Comparison of ENCODE assay signal across 10 cellular contexts in genomic region chr20:35883341-35883777, GRCh38.
A peak's percentile ranks its signal among the peaks of the same experiment; 100 is the strongest.
DNase-seq lines count a peak whose midpoint lies in the region; ATAC-seq, FAIRE-seq and TF ChIP-seq lines count a peak whose summit lies in the region.
"Had no signal": no experiment of that assay in that cellular context is flagged by ENCODE, and none has a peak within 500 bp of the region (broad histone marks: within the 10 kb centered on the region; RNA-seq: fewer than 3 reads in every experiment).

No MANE protein-coding gene starts in this region.

- POLR2A ChIA-PET in A673 (lab: Charles Lee; ENCODE audit: low non-redundant PET) = no interaction called here
- POLR2A ChIA-PET in endothelial cell of umbilical vein (lab: Charles Lee) = interaction anchor here (1.0 to 1.7 kb wide), 4 partner anchors 8 to 148 kb away, joined by 3 to 11 read pairs (median 4); partner anchors contain the start of gene RBM39

- H2BK5ac ChIP-seq in trophoblast cell (ENCODE audit: low read depth, low read length, poor library complexity) = no peak overlapping the region

- H4K12ac ChIP-seq in trophoblast cell (ENCODE audit: low read depth, low read length) = no peak overlapping the region

- no CpG with 5 or more reads among the region's 6 CpGs for WGBS in trophoblast cell (ENCODE audit: extremely low coverage, insufficient coverage, insufficient read length)

- H2BK120ac ChIP-seq in trophoblast cell (ENCODE audit: insufficient read depth, low read length, poor library complexity) = no peak overlapping the region

- DNase-seq in A673 (ENCODE audit: low spot score) = no peak
- no peak for DNase-seq in endothelial cell of umbilical vein (ENCODE audit: low read depth, low spot score)
- no peak for DNase-seq in trophoblast cell
- DNase-seq in NCI-H2081 (lab: John Stamatoyannopoulos, UW) = no peak
- no peak for DNase-seq in cortex of kidney (lab: John Stamatoyannopoulos, UW)
- DNase-seq: NCI-H1930, SIG-M5 had no signal

- intact Hi-C loops in A673 (cut with micrococcal nuclease; ENCODE audit: unreplicated experiment) (no loop called here), endothelial cell of umbilical vein (cut with micrococcal nuclease) (no loop called here)

- H4K91ac ChIP-seq in trophoblast cell (ENCODE audit: low read depth, low read length) = no peak overlapping the region

- no peak for ATAC-seq in GM19023 (IDR thresholded peaks at IDR 0.05; ENCODE audit: unreplicated experiment)
- no peak for ATAC-seq in HG02678 (IDR thresholded peaks at IDR 0.05; ENCODE audit: unreplicated experiment)

- TF ChIP-seq POLR2A in endothelial cell of umbilical vein (IDR thresholded peaks at IDR 0.05; ENCODE audit: low read depth, low read length) = no peak

- peaks cover 3% of the 10 kb centered on the region for H3K79me1 ChIP-seq in trophoblast cell (ENCODE audit: low read length)

- no peaks in the 10 kb centered on the region for H4K20me1 ChIP-seq in endothelial cell of umbilical vein (replicated peaks; ENCODE audit: control insufficient read depth, extremely low read depth, insufficient read depth, low read length)

- H3K36me3 ChIP-seq in A673 (ENCODE audit: insufficient read depth, low read length, poor library complexity, severe bottlenecking) (no peaks in the 10 kb centered on the region), HUES48 (ENCODE audit: control insufficient read depth, insufficient read depth, low read length) (peaks cover 6% of the 10 kb centered on the region), endothelial cell of umbilical vein (ENCODE audit: control insufficient read depth in 2 of 2, extremely low read depth in 1 of 2, insufficient read depth in 2 of 2, low read length in 2 of 2) (peaks cover 0 to 3% of the 10 kb centered on the region in 2 experiments), trophoblast cell (ENCODE audit: control insufficient read depth in 1 of 2, insufficient read depth in 2 of 2, low read length in 2 of 2) (peaks cover 0 to 2% of the 10 kb centered on the region in 2 experiments)

- H3K27me3 ChIP-seq in A673 (replicated peaks; ENCODE audit: insufficient read depth, low read depth, low read length, poor library complexity) = no peaks in the 10 kb centered on the region
- no peaks in the 10 kb centered on the region for H3K27me3 ChIP-seq in HUES48 (ENCODE audit: control insufficient read depth, insufficient read depth, low read length)
- H3K27me3 ChIP-seq in endothelial cell of umbilical vein (ENCODE audit: control insufficient read depth in 2 of 2, insufficient read depth in 2 of 2, low read length in 2 of 2) = no peaks in the 10 kb centered on the region
- H3K27me3 ChIP-seq in trophoblast cell (ENCODE audit: insufficient read depth, low read length) = no peaks in the 10 kb centered on the region

- no peak for FAIRE-seq in endothelial cell of umbilical vein (lab: Jason Lieb, UNC)

- dilution Hi-C loops in endothelial cell of umbilical vein (cut with MboI; ENCODE audit: extremely low pct_ligation_motif_present, low sequenced_read_pairs) = no loop called here

- H3K27ac ChIP-seq in A673 (ENCODE audit: low read depth, low read length, poor library complexity, severe bottlenecking) = peak overlapping the region; percentile 46
- peak overlapping the region; percentile 11 for H3K27ac ChIP-seq in HUES48 (ENCODE audit: low read depth, low read length)
- peak overlapping the region; percentile 95 for H3K27ac ChIP-seq in endothelial cell of umbilical vein (ENCODE audit: insufficient read depth, low read depth, low read length)
- peak overlapping the region; percentile 37 for H3K27ac ChIP-seq in trophoblast cell (ENCODE audit: low read depth, low read length)

- peak overlapping the region; percentile 31 for H3K4me2 ChIP-seq in endothelial cell of umbilical vein (ENCODE audit: insufficient read depth, low read length)
- H3K4me2 ChIP-seq in trophoblast cell (ENCODE audit: low read length) = no peak overlapping the region

- no peak overlapping the region for H4K8ac ChIP-seq in trophoblast cell (ENCODE audit: low read depth, low read length)

- H2AK5ac ChIP-seq in trophoblast cell (ENCODE audit: low read length) = no peak overlapping the region

- H2AFZ ChIP-seq in endothelial cell of umbilical vein (ENCODE audit: low read depth, low read length) = no peak overlapping the region
- no peak overlapping the region for H2AFZ ChIP-seq in trophoblast cell (ENCODE audit: insufficient read depth, low read length, poor library complexity)

- H3K18ac ChIP-seq in trophoblast cell (ENCODE audit: low read length) = no peak overlapping the region

- BruUV-seq in A673 (replicated peaks; lab: Mats Ljungman, UMichigan) = no TSS peak
- BruUV-seq in endothelial cell of umbilical vein (replicated peaks; lab: Mats Ljungman, UMichigan) = TSS peak; percentile 97

- H3K9me1 ChIP-seq in endothelial cell of umbilical vein (replicated peaks; ENCODE audit: control insufficient read depth, extremely low read depth, insufficient read depth, low read length) = no peaks in the 10 kb centered on the region

- H3K4me1 ChIP-seq in A673 (ENCODE audit: insufficient read depth, low read length, poor library complexity, severe bottlenecking) = no peaks in the 10 kb centered on the region
- no peaks in the 10 kb centered on the region for H3K4me1 ChIP-seq in HUES48 (ENCODE audit: control insufficient read depth, insufficient read depth, low read length)
- peaks cover 13% of the 10 kb centered on the region for H3K4me1 ChIP-seq in endothelial cell of umbilical vein (ENCODE audit: control insufficient read depth, extremely low read depth, insufficient read depth, low read length)
- H3K4me1 ChIP-seq in trophoblast cell (ENCODE audit: control insufficient read depth in 1 of 2, insufficient read depth in 2 of 2, low read length in 2 of 2) = peaks cover 3 to 11% of the 10 kb centered on the region in 2 experiments

- H3K14ac ChIP-seq in trophoblast cell (ENCODE audit: low read length) = no peak overlapping the region

- no peaks in the 10 kb centered on the region for H3K9me3 ChIP-seq in A673 (ENCODE audit: low read depth, low read length, poor library complexity, severe bottlenecking)
- no peaks in the 10 kb centered on the region for H3K9me3 ChIP-seq in HUES48 (ENCODE audit: control insufficient read depth, insufficient read depth, low read length)
- no peaks in the 10 kb centered on the region for H3K9me3 ChIP-seq in endothelial cell of umbilical vein (replicated peaks; ENCODE audit: control insufficient read depth, insufficient read depth, low read length)
- no peaks in the 10 kb centered on the region for H3K9me3 ChIP-seq in trophoblast cell (ENCODE audit: insufficient read depth, low read depth, low read length)

- H3K4me3 ChIP-seq in A673 (ENCODE audit: low read depth, low read length, poor library complexity, severe bottlenecking) = no peak overlapping the region
- H3K4me3 ChIP-seq in HUES48 (ENCODE audit: low read depth, low read length) = no peak overlapping the region
- H3K4me3 ChIP-seq in endothelial cell of umbilical vein (replicated peaks in 1 of 3; ENCODE audit: insufficient read depth in 1 of 3, low read depth in 1 of 3, low read length in 3 of 3) = no peak overlapping the region
- H3K4me3 ChIP-seq in trophoblast cell (ENCODE audit: low read depth, low read length) = no peak overlapping the region

- no peak overlapping the region for H3K4ac ChIP-seq in trophoblast cell (ENCODE audit: low read depth, low read length)

- H3K9ac ChIP-seq in HUES48 (ENCODE audit: low read depth, low read length) (no peak overlapping the region), endothelial cell of umbilical vein (replicated peaks; ENCODE audit: extremely low read depth, insufficient read depth, low read length) (peak overlapping the region; percentile 81), trophoblast cell (ENCODE audit: low read length) (no peak overlapping the region)

- H3K79me2 ChIP-seq in endothelial cell of umbilical vein (ENCODE audit: control insufficient read depth, insufficient read depth, low read length) (peaks cover 5% of the 10 kb centered on the region), trophoblast cell (ENCODE audit: control insufficient read depth, insufficient read depth, low read length, poor library complexity) (no peaks in the 10 kb centered on the region)

- no peak overlapping the region for H2BK12ac ChIP-seq in trophoblast cell (ENCODE audit: low read length)

- CTCF ChIA-PET in A673 (lab: Charles Lee) = no interaction called here
- CTCF ChIA-PET in endothelial cell of umbilical vein (lab: Charles Lee) = interaction anchor here (1.1 to 2.4 kb wide), 12 partner anchors 9 to 371 kb away, joined by 3 to 29 read pairs (median 4); partner anchors contain the start of gene RBM39

- no peak overlapping the region for H3K23ac ChIP-seq in trophoblast cell (ENCODE audit: low read length)

- TF ChIP-seq CTCF in A673 (conservative IDR thresholded peaks at IDR 0.05; ENCODE audit: low read depth, low read length) (no peak), endothelial cell of umbilical vein (IDR thresholded peaks at IDR 0.05; ENCODE audit: extremely low read depth in 1 of 2, insufficient read depth in 1 of 2, low read depth in 1 of 2, low read length in 2 of 2) (no peak)

TF ChIP-seq in endothelial cell of umbilical vein, 7 proteins besides CTCF, POLR2A, EP300 and RAD21:
- TF ChIP-seq, protein P1, sequence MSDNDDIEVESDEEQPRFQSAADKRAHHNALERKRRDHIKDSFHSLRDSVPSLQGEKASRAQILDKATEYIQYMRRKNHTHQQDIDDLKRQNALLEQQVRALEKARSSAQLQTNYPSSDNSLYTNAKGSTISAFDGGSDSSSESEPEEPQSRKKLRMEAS (IDR thresholded peaks at IDR 0.05; ENCODE audit: insufficient read depth, insufficient read length) = no peak
- TF ChIP-seq FOS (IDR thresholded peaks at IDR 0.05; ENCODE audit: borderline replicate concordance, insufficient read depth, low read length) (no peak), JUN (IDR thresholded peaks at IDR 0.05; ENCODE audit: borderline replicate concordance, insufficient read depth, insufficient read length, low read depth) (no peak), EZH2 (IDR thresholded peaks at IDR 0.05; ENCODE audit: borderline replicate concordance, low read depth, low read length, severe bottlenecking) (no peak), MYC (IDR thresholded peaks at IDR 0.05; ENCODE audit: low read depth, low read length) (no peak), POLR2AphosphoS5 (IDR thresholded peaks at IDR 0.05; ENCODE audit: insufficient read depth, low read depth, low read length) (no peak), GATA2 (IDR thresholded peaks at IDR 0.05; ENCODE audit: insufficient read depth, insufficient read length, low read depth, low read length) (no peak)

Comparison
In these comparisons a context has a peak if more than half of its experiments do, and no peak if none do; other contexts are left out.
1. H3K27ac ChIP-seq: peak in every context shown above with its lines; median percentile 95 in endothelial cell of umbilical vein; 46 in A673; 37 in trophoblast cell; 11 in HUES48.